Comparison of ENCODE assay signal across 1 cellular context in the genomic region with DNA sequence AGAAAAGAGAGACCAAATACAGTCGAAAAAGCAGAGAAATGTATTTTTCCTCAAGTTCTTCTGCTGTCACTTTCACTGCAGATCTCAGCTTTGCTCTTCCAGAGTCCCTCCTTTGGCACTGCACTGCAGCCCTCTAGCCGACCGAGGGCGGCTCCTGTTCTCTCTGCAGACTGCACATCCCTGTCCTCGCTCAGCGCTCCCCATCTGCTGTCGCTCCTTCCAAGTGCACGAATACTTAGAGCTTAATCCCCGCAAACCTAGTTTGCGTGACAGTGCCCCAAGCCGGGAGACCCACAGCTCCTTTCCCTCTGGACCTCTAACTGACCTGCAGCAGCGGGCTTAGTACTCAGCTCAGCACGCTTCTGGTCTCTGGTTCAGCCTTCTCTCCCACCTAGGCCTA.
TF ChIP-seq lines count a peak whose summit lies in the region.

No MANE protein-coding gene starts in this region.

TF ChIP-seq in HepG2, 621 proteins besides CTCF, POLR2A, EP300 and RAD21 (continued from another document):
- TF ChIP-seq ZNF576 (CRISPR knock-in tag; IDR thresholded peaks at IDR 0.05), result no peak
- TF ChIP-seq ZNF562 (CRISPR knock-in tag; IDR thresholded peaks at IDR 0.05; ENCODE audit: borderline replicate concordance), result no peak
- TF ChIP-seq ZNF713 (CRISPR knock-in tag; IDR thresholded peaks at IDR 0.05), result no peak
- TF ChIP-seq ZNF362 (CRISPR knock-in tag; IDR thresholded peaks at IDR 0.05; ENCODE audit: borderline replicate concordance), result no peak
- TF ChIP-seq SOX6 (IDR thresholded peaks at IDR 0.05), result no peak
- no peak for TF ChIP-seq SOX6 (CRISPR knock-in tag; IDR thresholded peaks at IDR 0.05)
- TF ChIP-seq, protein P1, sequence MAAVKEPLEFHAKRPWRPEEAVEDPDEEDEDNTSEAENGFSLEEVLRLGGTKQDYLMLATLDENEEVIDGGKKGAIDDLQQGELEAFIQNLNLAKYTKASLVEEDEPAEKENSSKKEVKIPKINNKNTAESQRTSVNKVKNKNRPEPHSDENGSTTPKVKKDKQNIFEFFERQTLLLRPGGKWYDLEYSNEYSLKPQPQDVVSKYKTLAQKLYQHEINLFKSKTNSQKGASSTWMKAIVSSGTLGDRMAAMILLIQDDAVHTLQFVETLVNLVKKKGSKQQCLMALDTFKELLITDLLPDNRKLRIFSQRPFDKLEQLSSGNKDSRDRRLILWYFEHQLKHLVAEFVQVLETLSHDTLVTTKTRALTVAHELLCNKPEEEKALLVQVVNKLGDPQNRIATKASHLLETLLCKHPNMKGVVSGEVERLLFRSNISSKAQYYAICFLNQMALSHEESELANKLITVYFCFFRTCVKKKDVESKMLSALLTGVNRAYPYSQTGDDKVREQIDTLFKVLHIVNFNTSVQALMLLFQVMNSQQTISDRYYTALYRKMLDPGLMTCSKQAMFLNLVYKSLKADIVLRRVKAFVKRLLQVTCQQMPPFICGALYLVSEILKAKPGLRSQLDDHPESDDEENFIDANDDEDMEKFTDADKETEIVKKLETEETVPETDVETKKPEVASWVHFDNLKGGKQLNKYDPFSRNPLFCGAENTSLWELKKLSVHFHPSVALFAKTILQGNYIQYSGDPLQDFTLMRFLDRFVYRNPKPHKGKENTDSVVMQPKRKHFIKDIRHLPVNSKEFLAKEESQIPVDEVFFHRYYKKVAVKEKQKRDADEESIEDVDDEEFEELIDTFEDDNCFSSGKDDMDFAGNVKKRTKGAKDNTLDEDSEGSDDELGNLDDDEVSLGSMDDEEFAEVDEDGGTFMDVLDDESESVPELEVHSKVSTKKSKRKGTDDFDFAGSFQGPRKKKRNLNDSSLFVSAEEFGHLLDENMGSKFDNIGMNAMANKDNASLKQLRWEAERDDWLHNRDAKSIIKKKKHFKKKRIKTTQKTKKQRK (IDR thresholded peaks at IDR 0.05; ENCODE audit: low read length), result no peak
- TF ChIP-seq, protein P2, sequence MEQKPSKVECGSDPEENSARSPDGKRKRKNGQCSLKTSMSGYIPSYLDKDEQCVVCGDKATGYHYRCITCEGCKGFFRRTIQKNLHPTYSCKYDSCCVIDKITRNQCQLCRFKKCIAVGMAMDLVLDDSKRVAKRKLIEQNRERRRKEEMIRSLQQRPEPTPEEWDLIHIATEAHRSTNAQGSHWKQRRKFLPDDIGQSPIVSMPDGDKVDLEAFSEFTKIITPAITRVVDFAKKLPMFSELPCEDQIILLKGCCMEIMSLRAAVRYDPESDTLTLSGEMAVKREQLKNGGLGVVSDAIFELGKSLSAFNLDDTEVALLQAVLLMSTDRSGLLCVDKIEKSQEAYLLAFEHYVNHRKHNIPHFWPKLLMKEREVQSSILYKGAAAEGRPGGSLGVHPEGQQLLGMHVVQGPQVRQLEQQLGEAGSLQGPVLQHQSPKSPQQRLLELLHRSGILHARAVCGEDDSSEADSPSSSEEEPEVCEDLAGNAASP (CRISPR knock-in tag; IDR thresholded peaks at IDR 0.05; ENCODE audit: borderline replicate concordance), result no peak
- TF ChIP-seq ZNF331 (CRISPR knock-in tag; IDR thresholded peaks at IDR 0.05), result no peak
